In genomic region chr16:20704281-20704680, GRCh38 we compare ENCODE assay signal across 1 cellular context.
TF ChIP-seq lines count a peak whose summit lies in the region.

No MANE protein-coding gene starts in this region.

TF ChIP-seq in HEK293T, 16 proteins besides CTCF, POLR2A, EP300 and RAD21 (continued from another document):
- TF ChIP-seq CTBP1 (IDR thresholded peaks at IDR 0.05; ENCODE audit: borderline replicate concordance): no peak
TF ChIP-seq in HEK293T: peak in this region for 0.
